Comparison of ENCODE assay signal across 9 cellular contexts in the genomic region with DNA sequence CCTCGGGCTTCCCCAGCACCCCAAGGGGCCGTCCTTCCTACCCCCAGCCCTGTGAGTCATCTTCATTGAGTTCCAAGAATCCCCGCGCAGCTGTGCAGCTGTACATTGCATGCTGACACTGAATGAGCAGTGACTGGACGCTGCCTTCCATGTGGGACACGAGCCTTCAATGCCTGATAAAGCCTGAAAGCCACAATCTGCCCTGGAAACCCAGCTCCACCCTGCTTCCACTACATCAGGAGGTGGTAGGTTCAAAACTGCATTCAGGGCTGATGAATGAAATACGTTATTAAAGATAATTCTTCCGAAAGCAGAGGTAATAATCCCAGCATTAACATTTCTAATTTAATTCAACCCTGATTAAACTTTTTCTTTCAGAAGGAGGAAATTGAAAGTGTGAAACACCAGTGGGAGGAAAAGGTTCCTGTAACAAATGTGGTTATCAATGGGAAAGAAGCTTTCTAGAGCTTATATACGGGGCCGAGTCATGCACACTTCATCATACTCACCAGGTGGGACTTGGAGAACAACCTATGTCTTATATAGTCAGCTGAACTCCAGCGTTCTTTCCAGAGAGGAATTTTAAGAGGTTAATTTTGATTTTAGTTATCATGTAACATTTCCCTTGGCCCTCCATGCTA.
A peak's percentile ranks its signal among the peaks of the same experiment; 100 is the strongest.
DNase-seq lines count a peak whose midpoint lies in the region; ATAC-seq and TF ChIP-seq lines count a peak whose summit lies in the region.
"Had no signal": no experiment of that assay in that cellular context is flagged by ENCODE, and none has a peak within 500 bp of the region (broad histone marks: within the 10 kb centered on the region; RNA-seq: fewer than 3 reads in every experiment).

No MANE protein-coding gene starts in this region.

- DNase-seq in activated CD8-positive, alpha-beta T cell treated with anti-CD3 and anti-CD28 coated beads for 36 hours = peak; percentile 71
- no peak for DNase-seq in activated CD8-positive, alpha-beta T cell treated with anti-CD3 and anti-CD28 coated beads, Interleukin-2, amount 10 ng/mL, durations not matched to agents 7 days and 5 days
- DNase-seq in Panc1 (ENCODE audit: low read depth, low spot score) (no peak), fibroblast of lung (ENCODE audit: low read depth in 2 of 2) (peak; percentile 99), nephron progenitor cell (no peak)
- DNase-seq in stimulated activated CD4-positive, alpha-beta T cell treated with anti-CD3 and anti-CD28 coated beads, Interleukin-2, amount 100 ng/mL, for 48 hours = peak; percentile 13 to 16

- no peaks in the 10 kb centered on the region for H3K9me3 ChIP-seq in Panc1 (ENCODE audit: control insufficient read depth, insufficient read depth, low read depth, low read length)
- H3K9me3 ChIP-seq in fibroblast of lung (ENCODE audit: control insufficient read depth, insufficient read depth, low read depth, low read length) = no peaks in the 10 kb centered on the region

- H3K27ac Mint-ChIP-seq in activated CD8-positive, alpha-beta T cell treated with anti-CD3 and anti-CD28 coated beads for 36 hours = no peak overlapping the region
- H3K27ac Mint-ChIP-seq in activated CD8-positive, alpha-beta T cell treated with anti-CD3 and anti-CD28 coated beads, Interleukin-2, amount 10 ng/mL, durations not matched to agents 7 days and 5 days = no peak overlapping the region
- no peak overlapping the region for H3K27ac Mint-ChIP-seq in nephron progenitor cell

- H3K27me3 Mint-ChIP-seq in activated CD8-positive, alpha-beta T cell treated with anti-CD3 and anti-CD28 coated beads for 36 hours = no peaks in the 10 kb centered on the region
- H3K27me3 Mint-ChIP-seq in activated CD8-positive, alpha-beta T cell treated with anti-CD3 and anti-CD28 coated beads, Interleukin-2, amount 10 ng/mL, durations not matched to agents 7 days and 5 days (ENCODE audit: low read depth) = no peaks in the 10 kb centered on the region
- H3K27me3 Mint-ChIP-seq in nephron progenitor cell (ENCODE audit: low read depth, poor library complexity) = peaks cover 7% of the 10 kb centered on the region

- H3K36me3 Mint-ChIP-seq in activated CD8-positive, alpha-beta T cell treated with anti-CD3 and anti-CD28 coated beads for 36 hours (ENCODE audit: low read depth) = no peaks in the 10 kb centered on the region
- H3K36me3 Mint-ChIP-seq in activated CD8-positive, alpha-beta T cell treated with anti-CD3 and anti-CD28 coated beads, Interleukin-2, amount 10 ng/mL, durations not matched to agents 7 days and 5 days (ENCODE audit: low read depth) = peaks cover 2% of the 10 kb centered on the region
- H3K36me3 Mint-ChIP-seq in nephron progenitor cell (ENCODE audit: low read depth) = no peaks in the 10 kb centered on the region

- peak; percentile 88 for ATAC-seq in activated CD8-positive, alpha-beta T cell treated with anti-CD3 and anti-CD28 coated beads for 36 hours
- no peak for ATAC-seq in activated CD8-positive, alpha-beta T cell treated with anti-CD3 and anti-CD28 coated beads, Interleukin-2, amount 10 ng/mL, durations not matched to agents 7 days and 5 days
- ATAC-seq in Panc1 (peak; percentile 80), HG02973 (IDR thresholded peaks at IDR 0.05; ENCODE audit: unreplicated experiment) (no peak), GM19467 (IDR thresholded peaks at IDR 0.05; ENCODE audit: unreplicated experiment) (no peak)

- H3K4me3 Mint-ChIP-seq in activated CD8-positive, alpha-beta T cell treated with anti-CD3 and anti-CD28 coated beads for 36 hours = no peak overlapping the region
- no peak overlapping the region for H3K4me3 Mint-ChIP-seq in activated CD8-positive, alpha-beta T cell treated with anti-CD3 and anti-CD28 coated beads, Interleukin-2, amount 10 ng/mL, durations not matched to agents 7 days and 5 days
- H3K4me3 Mint-ChIP-seq in nephron progenitor cell = no peak overlapping the region

- TF ChIP-seq CTCF in activated CD8-positive, alpha-beta T cell treated with anti-CD3 and anti-CD28 coated beads for 36 hours (IDR thresholded peaks at IDR 0.05) = no peak
- TF ChIP-seq CTCF in Panc1 (IDR thresholded peaks at IDR 0.05) = no peak
- no peak for TF ChIP-seq CTCF in fibroblast of lung (conservative IDR thresholded peaks at IDR 0.05 in 1 of 2, IDR thresholded peaks at IDR 0.05 in 1 of 2; ENCODE audit: low read depth in 1 of 2, low read length in 2 of 2)
- no peak for TF ChIP-seq CTCF in nephron progenitor cell (IDR thresholded peaks at IDR 0.05)

- H3K9ac ChIP-seq in fibroblast of lung (ENCODE audit: insufficient read depth, low read length) = no peak overlapping the region

- H3K36me3 ChIP-seq in Panc1 (ENCODE audit: control insufficient read depth, insufficient read depth, low read length) (no peaks in the 10 kb centered on the region), fibroblast of lung (ENCODE audit: control insufficient read depth, insufficient read depth, low read length) (no peaks in the 10 kb centered on the region)

- POLR2A ChIA-PET in activated CD8-positive, alpha-beta T cell treated with anti-CD3 and anti-CD28 coated beads for 36 hours (lab: Charles Lee) = no interaction called here
- POLR2A ChIA-PET in activated CD8-positive, alpha-beta T cell treated with anti-CD3 and anti-CD28 coated beads, Interleukin-2, amount 10 ng/mL, durations not matched to agents 7 days and 5 days (lab: Charles Lee) = no interaction called here
- POLR2A ChIA-PET in Panc1 (lab: Charles Lee) = no interaction called here

- no peaks in the 10 kb centered on the region for H3K79me2 ChIP-seq in fibroblast of lung (ENCODE audit: control insufficient read depth, insufficient read depth, low read length)

- H4K20me1 ChIP-seq in fibroblast of lung (ENCODE audit: control insufficient read depth, extremely low read depth, insufficient read depth, low read length) = no peaks in the 10 kb centered on the region

- peak overlapping the region; percentile 54; the same call in 1 of the 2 replicates for H3K27ac ChIP-seq in Panc1 (ENCODE audit: low read length)
- peak overlapping the region; percentile 37 for H3K27ac ChIP-seq in fibroblast of lung (ENCODE audit: insufficient read depth, low read length)
- H3K27ac ChIP-seq: C4-2B had no signal

- H3K4me3 ChIP-seq in Panc1 (ENCODE audit: low read depth in 2 of 2, low read length in 2 of 2) = no peak overlapping the region
- H3K4me3 ChIP-seq in fibroblast of lung (replicated peaks in 1 of 4; ENCODE audit: control extremely low read depth in 1 of 4, insufficient read depth in 1 of 4, low read depth in 3 of 4, low read length in 4 of 4) = no peak overlapping the region

- no peaks in the 10 kb centered on the region for H3K9me3 Mint-ChIP-seq in activated CD8-positive, alpha-beta T cell treated with anti-CD3 and anti-CD28 coated beads for 36 hours
- no peaks in the 10 kb centered on the region for H3K9me3 Mint-ChIP-seq in activated CD8-positive, alpha-beta T cell treated with anti-CD3 and anti-CD28 coated beads, Interleukin-2, amount 10 ng/mL, durations not matched to agents 7 days and 5 days (ENCODE audit: insufficient read depth)
- H3K9me3 Mint-ChIP-seq in nephron progenitor cell = no peaks in the 10 kb centered on the region

- peaks cover 16% of the 10 kb centered on the region for H3K4me1 ChIP-seq in Panc1 (ENCODE audit: control insufficient read depth, insufficient read depth, low read length)
- H3K4me1 ChIP-seq in fibroblast of lung (ENCODE audit: control insufficient read depth, extremely low read depth, insufficient read depth, low read length) = peaks cover 9% of the 10 kb centered on the region

- in situ Hi-C loops in Panc1 (cut with HindIII; ENCODE audit: low pct_unique_long_range_greater_than_20kb, low sequenced_read_pairs) = no loop called here

- CTCF ChIA-PET in activated CD8-positive, alpha-beta T cell treated with anti-CD3 and anti-CD28 coated beads for 36 hours (lab: Charles Lee) = interaction anchor here (1.2 to 1.6 kb wide), 2 partner anchors 9 to 70 kb away, joined by 3 read pairs; no protein-coding TSS in a partner anchor
- CTCF ChIA-PET in activated CD8-positive, alpha-beta T cell treated with anti-CD3 and anti-CD28 coated beads, Interleukin-2, amount 10 ng/mL, durations not matched to agents 7 days and 5 days (lab: Charles Lee) = interaction anchor here (1.1 kb wide), 2 partner anchors 10 to 95 kb away, joined by 3 read pairs; no protein-coding TSS in a partner anchor
- CTCF ChIA-PET in Panc1 (lab: Charles Lee) = no interaction called here

- no peak overlapping the region for H2AFZ ChIP-seq in fibroblast of lung (ENCODE audit: low read length)

- no TSS peak for BruUV-seq in Panc1 (replicated peaks; lab: Mats Ljungman, UMichigan)

- peaks cover 34% of the 10 kb centered on the region for H3K4me1 Mint-ChIP-seq in activated CD8-positive, alpha-beta T cell treated with anti-CD3 and anti-CD28 coated beads for 36 hours (ENCODE audit: low read depth)
- peaks cover 27% of the 10 kb centered on the region for H3K4me1 Mint-ChIP-seq in activated CD8-positive, alpha-beta T cell treated with anti-CD3 and anti-CD28 coated beads, Interleukin-2, amount 10 ng/mL, durations not matched to agents 7 days and 5 days (ENCODE audit: low read depth)
- H3K4me1 Mint-ChIP-seq in nephron progenitor cell = peaks cover 41% of the 10 kb centered on the region

- intact Hi-C loops in activated CD8-positive, alpha-beta T cell treated with anti-CD3 and anti-CD28 coated beads for 36 hours (cut with micrococcal nuclease) = no loop called here
- intact Hi-C loops in Panc1 (cut with micrococcal nuclease; ENCODE audit: unreplicated experiment) = no loop called here

- H3K4me2 ChIP-seq in fibroblast of lung (ENCODE audit: extremely low read depth, insufficient read depth, low read length) = peak overlapping the region; percentile 4

- no peaks in the 10 kb centered on the region for H3K27me3 ChIP-seq in Panc1 (ENCODE audit: control insufficient read depth, insufficient read depth, low read length)
- H3K27me3 ChIP-seq in fibroblast of lung (ENCODE audit: control insufficient read depth, insufficient read depth, low read length) = no peaks in the 10 kb centered on the region

Comparison
In these comparisons a context has a peak if more than half of its experiments do, and no peak if none do; other contexts are left out.
1. ATAC-seq: peak in activated CD8-positive, alpha-beta T cell treated with anti-CD3 and anti-CD28 coated beads for 36 hours (single experiment) and Panc1 (single experiment); none in activated CD8-positive, alpha-beta T cell treated with anti-CD3 and anti-CD28 coated beads, Interleukin-2, amount 10 ng/mL, durations not matched to agents 7 days and 5 days (single experiment), HG02973 (single experiment) and GM19467 (single experiment).
2. DNase-seq: peak in activated CD8-positive, alpha-beta T cell treated with anti-CD3 and anti-CD28 coated beads for 36 hours (single experiment), fibroblast of lung (2 of 2) and stimulated activated CD4-positive, alpha-beta T cell treated with anti-CD3 and anti-CD28 coated beads, Interleukin-2, amount 100 ng/mL, for 48 hours (2 of 2); none in activated CD8-positive, alpha-beta T cell treated with anti-CD3 and anti-CD28 coated beads, Interleukin-2, amount 10 ng/mL, durations not matched to agents 7 days and 5 days (single experiment), Panc1 (single experiment) and nephron progenitor cell (single experiment).